10 cellular contexts compared by ENCODE assay signal in genomic region chr20:62797671-62798532, GRCh38. TPM values are rescaled to one million over a fixed set of nuclear protein-coding genes. Genes with fewer than 3 reads are reported as not detected.
DNase-seq lines count a peak whose midpoint lies in the region; ATAC-seq and TF ChIP-seq lines count a peak whose summit lies in the region.
"Had no signal": no experiment of that assay in that cellular context is flagged by ENCODE, and none has a peak within 500 bp of the region (broad histone marks: within the 10 kb centered on the region; RNA-seq: fewer than 3 reads in every experiment).

No MANE protein-coding gene starts in this region.

- H3K4me3 Mint-ChIP-seq in MCF 10A (ENCODE audit: unreplicated experiment), result peak overlapping the region; percentile 67
- peak overlapping the region; percentile 83 for H3K4me3 Mint-ChIP-seq in activated T-helper 2 cell treated with anti-CD3 and anti-CD28 coated beads, Interferon-gamma antibody, Interleukin-2, Interleukin-4, amounts not matched to agents 10 μg/mL and 5 μg/mL and 100 μg/mL, durations not matched to agents 14 hours and 24 hours and 36 hours (ENCODE audit: low read depth)

- H3K27ac Mint-ChIP-seq in MCF 10A (ENCODE audit: low read depth, unreplicated experiment), result peak overlapping the region; percentile 73
- H3K27ac Mint-ChIP-seq in activated T-helper 2 cell treated with anti-CD3 and anti-CD28 coated beads, Interferon-gamma antibody, Interleukin-2, Interleukin-4, amounts not matched to agents 10 μg/mL and 5 μg/mL and 100 μg/mL, durations not matched to agents 14 hours and 24 hours and 36 hours, result peak overlapping the region; percentile 60

- no peak for DNase-seq in MCF 10A (ENCODE audit: unreplicated experiment)
- no peak for DNase-seq in mammary epithelial cell
- no peak for DNase-seq in activated T-helper 2 cell treated with anti-CD3 and anti-CD28 coated beads, Interferon-gamma antibody, Interleukin-2, Interleukin-4, amounts not matched to agents 10 μg/mL and 5 μg/mL and 100 μg/mL, durations not matched to agents 14 hours and 24 hours and 36 hours (ENCODE audit: low spot score)
- DNase-seq in left lobe of liver (ENCODE audit: low spot score), result peak; percentile 84
- DNase-seq in tibial nerve (ENCODE audit: low spot score in 2 of 2), result no peak
- DNase-seq in A172 (ENCODE audit: low spot score), result no peak
- DNase-seq in activated CD4-positive, CD25-positive, alpha-beta regulatory T cell (lab: John Stamatoyannopoulos, UW), result no peak
- DNase-seq: NCI-H2107 had no signal

- TF ChIP-seq CTCF in MCF 10A (IDR thresholded peaks at IDR 0.05; ENCODE audit: unreplicated experiment) (no peak), mammary epithelial cell (conservative IDR thresholded peaks at IDR 0.05 in 1 of 2, IDR thresholded peaks at IDR 0.05 in 1 of 2; ENCODE audit: extremely low read depth in 1 of 2, insufficient read depth in 1 of 2, low read depth in 1 of 2, low read length in 2 of 2) (no peak), tibial nerve (IDR thresholded peaks at IDR 0.05) (no peak)

- peak overlapping the region in 1 of 3 experiments; percentile 1 for H3K4me3 ChIP-seq in mammary epithelial cell (replicated peaks in 1 of 3; ENCODE audit: insufficient read depth in 1 of 3, low read depth in 2 of 3, low read length in 3 of 3)
- H3K4me3 ChIP-seq in tibial nerve, result peak overlapping the region in 1 of 4 donors; percentile 87

- no peaks in the 10 kb centered on the region for H3K9me3 Mint-ChIP-seq in MCF 10A (ENCODE audit: unreplicated experiment)
- H3K9me3 Mint-ChIP-seq in activated T-helper 2 cell treated with anti-CD3 and anti-CD28 coated beads, Interferon-gamma antibody, Interleukin-2, Interleukin-4, amounts not matched to agents 10 μg/mL and 5 μg/mL and 100 μg/mL, durations not matched to agents 14 hours and 24 hours and 36 hours, result no peaks in the 10 kb centered on the region

- POLR2A ChIA-PET in MCF 10A (lab: Yijun Ruan, JAX), result interaction anchor here (0.6 to 1.2 kb wide), 4 partner anchors 10 to 411 kb away, joined by 3 read pairs; partner anchors contain the start of gene RPS21

- H3K9me3 ChIP-seq in mammary epithelial cell (replicated peaks; ENCODE audit: insufficient read depth, low read length) (no peaks in the 10 kb centered on the region), tibial nerve (no peaks in the 10 kb centered on the region)

- peaks cover 19% of the 10 kb centered on the region for H3K79me2 ChIP-seq in mammary epithelial cell (ENCODE audit: insufficient read depth, low read length)

- dilution Hi-C loops in mammary epithelial cell (cut with HindIII; ENCODE audit: low sequenced_read_pairs), result loop anchor here (10.0 kb wide), 1 partner anchor 57 kb away; no protein-coding TSS in a partner anchor

- H3K27me3 ChIP-seq in mammary epithelial cell (ENCODE audit: insufficient read depth, low read length) (no peaks in the 10 kb centered on the region), tibial nerve (no peaks in the 10 kb centered on the region)

- CTCF ChIA-PET in MCF 10A (lab: Yijun Ruan, JAX), result interaction anchor here (1.2 to 1.5 kb wide), 2 partner anchors 10 to 11 kb away, joined by 5 to 15 read pairs; no protein-coding TSS in a partner anchor
- CTCF ChIA-PET in mammary epithelial cell (lab: Charles Lee; ENCODE audit: low non-redundant PET), result no interaction called here

- no peak overlapping the region for H3K9ac ChIP-seq in mammary epithelial cell (ENCODE audit: insufficient read depth, low read length)

- in situ Hi-C loops in mammary epithelial cell (cut with MboI; ENCODE audit: low sequenced_read_pairs in 2 of 2), result loop anchor here in 1 of 2 donors (25.0 kb wide), 1 partner anchor 111 kb away; no protein-coding TSS in a partner anchor

- peaks cover 9% of the 10 kb centered on the region for H3K4me1 Mint-ChIP-seq in MCF 10A (ENCODE audit: insufficient read depth, unreplicated experiment)
- peaks cover 17% of the 10 kb centered on the region for H3K4me1 Mint-ChIP-seq in activated T-helper 2 cell treated with anti-CD3 and anti-CD28 coated beads, Interferon-gamma antibody, Interleukin-2, Interleukin-4, amounts not matched to agents 10 μg/mL and 5 μg/mL and 100 μg/mL, durations not matched to agents 14 hours and 24 hours and 36 hours (ENCODE audit: low read depth)

- H3K4me1 ChIP-seq in mammary epithelial cell (ENCODE audit: insufficient read depth, low read length) (peaks cover 26% of the 10 kb centered on the region), tibial nerve (peaks cover 3 to 35% (median 12%) of the 10 kb centered on the region in 4 donors)

- no peaks in the 10 kb centered on the region for H3K27me3 Mint-ChIP-seq in MCF 10A (ENCODE audit: insufficient read depth, unreplicated experiment)
- no peaks in the 10 kb centered on the region for H3K27me3 Mint-ChIP-seq in activated T-helper 2 cell treated with anti-CD3 and anti-CD28 coated beads, Interferon-gamma antibody, Interleukin-2, Interleukin-4, amounts not matched to agents 10 μg/mL and 5 μg/mL and 100 μg/mL, durations not matched to agents 14 hours and 24 hours and 36 hours (ENCODE audit: low read depth)

- no peak for TF ChIP-seq EP300 in tibial nerve (IDR thresholded peaks at IDR 0.05)

- peak; percentile 38 for ATAC-seq in left lobe of liver
- no peak for ATAC-seq in GM21526 (IDR thresholded peaks at IDR 0.05; ENCODE audit: low FRiP score, unreplicated experiment)

- no peak overlapping the region for H3K4me2 ChIP-seq in mammary epithelial cell (ENCODE audit: insufficient read depth, low read depth, low read length)

- BruUV-seq in MCF 10A (replicated peaks; lab: Mats Ljungman, UMichigan) (no TSS peak), mammary epithelial cell (replicated peaks; lab: Mats Ljungman, UMichigan) (no TSS peak)

- no peak overlapping the region for H2AFZ ChIP-seq in mammary epithelial cell (ENCODE audit: low read depth, low read length)

- no peak for TF ChIP-seq POLR2A in tibial nerve (IDR thresholded peaks at IDR 0.05)

- peaks cover 11% of the 10 kb centered on the region for H3K36me3 ChIP-seq in mammary epithelial cell (ENCODE audit: insufficient read depth, low read length)
- peaks cover 0 to 52% (median 19%) of the 10 kb centered on the region in 3 donors for H3K36me3 ChIP-seq in tibial nerve

- intact Hi-C loops in MCF 10A (cut with micrococcal nuclease) (no loop called here), mammary epithelial cell (cut with micrococcal nuclease) (loop anchor here (10.0 kb wide), 1 partner anchor 207 kb away; the partner anchor contains the start of gene BHLHE23)
- intact Hi-C loops in activated T-helper 2 cell treated with anti-CD3 and anti-CD28 coated beads, Interferon-gamma antibody, Interleukin-2, Interleukin-4, amounts not matched to agents 10 μg/mL and 5 μg/mL and 100 μg/mL, durations not matched to agents 14 hours and 24 hours and 36 hours (cut with micrococcal nuclease), result loop anchor here (5.0 kb wide), 1 partner anchor 139 kb away; the partner anchor contains the start of gene GID8

- 93% methylated on average over 23 of the region's 26 CpGs for WGBS in mammary epithelial cell (ENCODE audit: low coverage, missing lambda C conversion rate)
- WGBS in tibial nerve, 2 donors, result 79 to 85% methylated on average over 24 to 26 of the region's 26 CpGs

- H3K27ac ChIP-seq in mammary epithelial cell (ENCODE audit: insufficient read depth, low read depth, low read length) (no peak overlapping the region), tibial nerve (peak overlapping the region in 3 of 4 donors; percentile 89 to 98 (median 97))

- no peaks in the 10 kb centered on the region for H4K20me1 ChIP-seq in mammary epithelial cell (ENCODE audit: insufficient read depth, low read length)

- peaks cover 24% of the 10 kb centered on the region for H3K36me3 Mint-ChIP-seq in MCF 10A (ENCODE audit: insufficient read depth, unreplicated experiment)
- H3K36me3 Mint-ChIP-seq in activated T-helper 2 cell treated with anti-CD3 and anti-CD28 coated beads, Interferon-gamma antibody, Interleukin-2, Interleukin-4, amounts not matched to agents 10 μg/mL and 5 μg/mL and 100 μg/mL, durations not matched to agents 14 hours and 24 hours and 36 hours (ENCODE audit: low read depth), result peaks cover 33% of the 10 kb centered on the region

RNA-seq across cellular contexts. Expression of gene MRGBP, which starts 1.6 kb away (rescaled TPM):
- 16.9 and 17.8 TPM in 2 replicates for total RNA-seq in MCF 10A (2022)
- 10 to 100 TPM; 14.6 to 15.7 TPM for total RNA-seq in mammary epithelial cell
- polyA plus RNA-seq in mammary epithelial cell, result 14.1 TPM
- 15.3 TPM for polyA minus RNA-seq in mammary epithelial cell
- 17.9 and 18.2 TPM in 2 replicates for total RNA-seq in activated T-helper 2 cell treated with anti-CD3 and anti-CD28 coated beads, Interferon-gamma antibody, Interleukin-2, Interleukin-4, amounts not matched to agents 10 μg/mL and 5 μg/mL and 100 μg/mL, durations not matched to agents 14 hours and 24 hours and 36 hours
- total RNA-seq in left lobe of liver, result 5.5 TPM
- total RNA-seq in tibial nerve, result 10 to 100 TPM; 12.0 to 15.3 (median 13.6) TPM
- total RNA-seq in A172 (2014; rRNA removed; shearing (Covaris generic)), result 60.5 and 63.2 TPM in 2 replicates

RNA-seq across cellular contexts. Expression of gene OGFR, which starts 6.7 kb away (rescaled TPM):
- total RNA-seq in MCF 10A (2022) (28.8 and 31.0 TPM in 2 replicates), mammary epithelial cell (10 to 100 TPM; 12.7 to 30.0 TPM), left lobe of liver (49.5 TPM), tibial nerve (100 to 1,000 TPM in 1 of 4 donors, 10 to 100 TPM in 3; 67.1 to 108 (median 80.8) TPM)
- 20.6 TPM for polyA plus RNA-seq in mammary epithelial cell
- 12.4 TPM for polyA minus RNA-seq in mammary epithelial cell
- total RNA-seq in activated T-helper 2 cell treated with anti-CD3 and anti-CD28 coated beads, Interferon-gamma antibody, Interleukin-2, Interleukin-4, amounts not matched to agents 10 μg/mL and 5 μg/mL and 100 μg/mL, durations not matched to agents 14 hours and 24 hours and 36 hours, result 54.3 and 55.7 TPM in 2 replicates
- 66.0 and 90.7 TPM in 2 replicates for total RNA-seq in A172 (2014; rRNA removed; shearing (Covaris generic))

RNA-seq across cellular contexts. Expression of gene COL9A3, which starts 18.9 kb away (rescaled TPM):
- not detected in 2 replicates for total RNA-seq in MCF 10A (2022)
- total RNA-seq in mammary epithelial cell, result under 1 TPM in 1 of 2 donors, not detected in 1; 0.67 TPM
- 0.16 TPM for polyA plus RNA-seq in mammary epithelial cell
- polyA minus RNA-seq in mammary epithelial cell, result not detected
- 0.27 and 0.32 TPM in 2 replicates for total RNA-seq in activated T-helper 2 cell treated with anti-CD3 and anti-CD28 coated beads, Interferon-gamma antibody, Interleukin-2, Interleukin-4, amounts not matched to agents 10 μg/mL and 5 μg/mL and 100 μg/mL, durations not matched to agents 14 hours and 24 hours and 36 hours
- 4.0 TPM for total RNA-seq in left lobe of liver
- total RNA-seq in tibial nerve, result 10 to 100 TPM; 51.3 to 81.2 (median 63.5) TPM
- 1.9 and 2.8 TPM in 2 replicates for total RNA-seq in A172 (2014; rRNA removed; shearing (Covaris generic))
- total RNA-seq: mononuclear cell had no signal

Comparison
In these comparisons a context has a peak if more than half of its experiments do, and no peak if none do; other contexts are left out.
1. RNA of gene COL9A3, which starts 18.9 kb away (total RNA-seq): 51.3 to 81.2 TPM in tibial nerve; 4.0 TPM in left lobe of liver (single experiment), 1.9 to 2.8 TPM in A172, 0.67 TPM in mammary epithelial cell, 0.27 to 0.32 TPM in activated T-helper 2 cell treated with anti-CD3 and anti-CD28 coated beads, Interferon-gamma antibody, Interleukin-2, Interleukin-4, amounts not matched to agents 10 μg/mL and 5 μg/mL and 100 μg/mL, durations not matched to agents 14 hours and 24 hours and 36 hours and not detected in MCF 10A; every median in the first group is over 10 times any median in the second.